Comparison of ENCODE assay signal across 1 cellular context in the genomic region with DNA sequence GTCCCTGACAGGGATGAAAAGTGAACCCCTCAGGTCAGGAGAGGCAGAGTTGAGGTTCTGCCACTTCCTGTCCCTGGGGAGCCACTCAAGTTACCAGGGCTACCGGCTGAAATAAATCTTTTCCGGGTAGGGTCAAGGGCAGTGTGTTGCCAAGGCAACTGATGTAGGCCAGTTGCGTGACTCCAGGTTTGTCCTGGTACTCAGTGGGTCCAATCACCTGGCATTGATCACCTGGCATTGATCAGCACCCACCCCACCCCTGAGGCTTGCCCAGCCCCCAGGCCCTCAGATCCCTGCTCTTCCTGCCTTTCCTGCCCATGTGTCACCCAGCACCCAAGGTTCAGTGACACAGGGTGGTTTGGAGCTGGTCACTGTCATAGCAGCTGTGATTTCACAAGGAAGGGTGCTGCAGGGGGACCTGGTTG.
TF ChIP-seq lines count a peak whose summit lies in the region.

No MANE protein-coding gene starts in this region.

TF ChIP-seq in liver, 16 proteins besides CTCF, POLR2A, EP300 and RAD21 (continued from another document):
- no peak for TF ChIP-seq TAF1 (conservative IDR thresholded peaks at IDR 0.05)
- no peak for TF ChIP-seq FOXA1 (IDR thresholded peaks at IDR 0.05)
- TF ChIP-seq EGR1 (IDR thresholded peaks at IDR 0.05; ENCODE audit: low read depth in 2 of 2): no peak
- TF ChIP-seq SP1 (IDR thresholded peaks at IDR 0.05): no peak
- TF ChIP-seq ATF3 (IDR thresholded peaks at IDR 0.05): no peak
- TF ChIP-seq, protein P1, sequence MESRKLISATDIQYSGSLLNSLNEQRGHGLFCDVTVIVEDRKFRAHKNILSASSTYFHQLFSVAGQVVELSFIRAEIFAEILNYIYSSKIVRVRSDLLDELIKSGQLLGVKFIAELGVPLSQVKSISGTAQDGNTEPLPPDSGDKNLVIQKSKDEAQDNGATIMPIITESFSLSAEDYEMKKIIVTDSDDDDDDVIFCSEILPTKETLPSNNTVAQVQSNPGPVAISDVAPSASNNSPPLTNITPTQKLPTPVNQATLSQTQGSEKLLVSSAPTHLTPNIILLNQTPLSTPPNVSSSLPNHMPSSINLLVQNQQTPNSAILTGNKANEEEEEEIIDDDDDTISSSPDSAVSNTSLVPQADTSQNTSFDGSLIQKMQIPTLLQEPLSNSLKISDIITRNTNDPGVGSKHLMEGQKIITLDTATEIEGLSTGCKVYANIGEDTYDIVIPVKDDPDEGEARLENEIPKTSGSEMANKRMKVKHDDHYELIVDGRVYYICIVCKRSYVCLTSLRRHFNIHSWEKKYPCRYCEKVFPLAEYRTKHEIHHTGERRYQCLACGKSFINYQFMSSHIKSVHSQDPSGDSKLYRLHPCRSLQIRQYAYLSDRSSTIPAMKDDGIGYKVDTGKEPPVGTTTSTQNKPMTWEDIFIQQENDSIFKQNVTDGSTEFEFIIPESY (IDR thresholded peaks at IDR 0.05): no peak
- TF ChIP-seq GABPA (IDR thresholded peaks at IDR 0.05 in 1 of 2, conservative IDR thresholded peaks at IDR 0.05 in 1 of 2): no peak
- TF ChIP-seq, protein P2, sequence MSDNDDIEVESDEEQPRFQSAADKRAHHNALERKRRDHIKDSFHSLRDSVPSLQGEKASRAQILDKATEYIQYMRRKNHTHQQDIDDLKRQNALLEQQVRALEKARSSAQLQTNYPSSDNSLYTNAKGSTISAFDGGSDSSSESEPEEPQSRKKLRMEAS (IDR thresholded peaks at IDR 0.05): no peak
- no peak for TF ChIP-seq HNF4A (conservative IDR thresholded peaks at IDR 0.05)
- TF ChIP-seq FOXA2 (IDR thresholded peaks at IDR 0.05): no peak
- no peak for TF ChIP-seq JUND (IDR thresholded peaks at IDR 0.05)
- no peak for TF ChIP-seq YY1 (IDR thresholded peaks at IDR 0.05)
